In the genomic region with DNA sequence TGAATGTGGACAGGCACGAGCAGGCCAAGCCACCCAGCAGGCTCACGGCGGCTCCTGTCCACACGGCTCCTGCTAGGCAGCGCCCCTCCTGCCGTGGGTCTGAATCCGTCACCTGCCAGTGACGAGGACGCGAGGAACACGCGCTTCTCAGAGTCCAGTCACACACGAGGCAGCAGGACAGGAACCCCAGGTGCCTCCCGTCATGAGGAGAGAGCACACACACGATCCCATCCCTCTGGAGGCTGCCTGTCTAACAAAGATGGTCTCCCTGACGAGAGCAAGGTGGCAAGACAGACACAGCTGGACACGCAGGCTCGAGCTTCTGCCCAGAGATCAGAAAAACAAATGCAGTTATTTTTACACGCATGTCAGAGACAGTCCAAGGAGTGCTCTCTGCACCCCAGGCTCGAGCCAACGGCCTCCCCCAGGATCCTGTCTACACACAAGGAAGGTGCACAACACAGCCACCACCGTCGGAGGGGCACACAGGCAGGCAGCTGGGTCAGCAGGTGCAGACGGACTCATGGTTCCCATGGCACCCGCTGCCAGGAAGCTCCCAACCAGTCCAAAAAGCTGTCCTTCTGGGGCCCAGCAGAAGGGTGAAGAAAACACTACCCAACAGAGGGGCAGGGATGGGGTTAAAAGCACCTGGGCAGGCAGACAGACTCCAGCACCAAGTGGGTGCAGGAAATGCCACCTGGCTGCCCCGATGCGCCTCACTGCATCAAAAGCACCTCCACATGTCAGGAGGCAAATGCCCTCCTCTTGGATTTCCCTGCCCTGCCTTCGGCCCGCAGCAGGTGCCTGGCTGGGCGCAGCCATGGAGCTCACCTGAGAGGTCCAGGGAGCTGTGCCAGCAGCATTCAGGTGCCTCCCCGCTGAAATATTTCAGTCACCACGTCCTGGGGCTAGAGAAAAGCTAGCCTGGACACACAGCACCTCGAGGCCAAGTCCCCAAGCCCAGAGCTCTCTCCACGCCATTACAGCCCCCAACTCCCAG, we compare ENCODE assay signal across 18 cellular contexts.
A peak's percentile ranks its signal among the peaks of the same experiment; 100 is the strongest.
DNase-seq lines count a peak whose midpoint lies in the region; ATAC-seq and TF ChIP-seq lines count a peak whose summit lies in the region.
"Had no signal": no experiment of that assay in that cellular context is flagged by ENCODE, and none has a peak within 500 bp of the region (broad histone marks: within the 10 kb centered on the region; RNA-seq: fewer than 3 reads in every experiment).

No MANE protein-coding gene starts in this region.

- no peaks in the 10 kb centered on the region for H3K27me3 Mint-ChIP-seq in natural killer cell treated with Interleukin-12 subunit alpha and Interleukin-12 subunit beta and Interleukin-15 and Interleukin-18, amount 100 ng/mL, for 72 hours

- H3K27ac ChIP-seq in DOHH2 (ENCODE audit: low read depth, low read length) (no peak overlapping the region), neuronal stem cell (replicated peaks; ENCODE audit: low read length) (no peak overlapping the region), gastroesophageal sphincter (no peak overlapping the region)
- H3K27ac ChIP-seq: C4-2B, hepatocyte, WERI-Rb-1 had no signal

- H2AK5ac ChIP-seq in neuronal stem cell (ENCODE audit: low read depth, low read length) = peak overlapping the region; percentile 10

- H3K79me1 ChIP-seq in neuronal stem cell (ENCODE audit: low read depth, low read length) = no peaks in the 10 kb centered on the region

- H3K27me3 ChIP-seq in DOHH2 (ENCODE audit: control insufficient read depth, low read length) (no peaks in the 10 kb centered on the region), neuronal stem cell (ENCODE audit: control insufficient read depth in 3 of 3, insufficient read depth in 3 of 3, low read depth in 1 of 3, low read length in 3 of 3) (no peaks in the 10 kb centered on the region), gastroesophageal sphincter (no peaks in the 10 kb centered on the region)
- H3K27me3 ChIP-seq: hepatocyte had no signal

- no peak overlapping the region for H4K91ac ChIP-seq in neuronal stem cell (ENCODE audit: low read depth, low read length, poor library complexity)

- peaks cover 0 to 7% of the 10 kb centered on the region in 2 donors for H3K4me1 Mint-ChIP-seq in natural killer cell treated with Interleukin-12 subunit alpha and Interleukin-12 subunit beta and Interleukin-15 and Interleukin-18, amount 100 ng/mL, for 72 hours (ENCODE audit: low read depth in 2 of 2)

- peaks cover 19% of the 10 kb centered on the region for H3K36me3 ChIP-seq in DOHH2 (ENCODE audit: control insufficient read depth, low read length)
- peaks cover 7 to 18% of the 10 kb centered on the region in 2 donors for H3K36me3 ChIP-seq in neuronal stem cell (replicated peaks in 1 of 2; ENCODE audit: control insufficient read depth in 2 of 2, insufficient read depth in 2 of 2, low read length in 2 of 2)
- peaks cover 0 to 42% of the 10 kb centered on the region in 2 donors for H3K36me3 ChIP-seq in gastroesophageal sphincter

- H3K4me2 ChIP-seq in DOHH2 (ENCODE audit: low read length) (peak overlapping the region; percentile 29; the same call in 1 of the 2 replicates), neuronal stem cell (ENCODE audit: insufficient read depth, low read length, poor library complexity, severe bottlenecking) (no peak overlapping the region)
- H3K4me2 ChIP-seq: hepatocyte had no signal

- no CpG with 5 or more reads among the region's 34 CpGs for WGBS in neuronal stem cell (ENCODE audit: extremely low coverage in 2 of 2, insufficient read length in 2 of 2, insufficient replicate concordance in 1 of 2), 2 donors
- 85% methylated on average over 11 of the region's 34 CpGs; no CpG with 5 or more reads in 1 of the 2 donors for WGBS in gastroesophageal sphincter (ENCODE audit: low coverage in 1 of 2), 2 donors

- H3K4ac ChIP-seq in neuronal stem cell (ENCODE audit: low read length) = no peak overlapping the region

- peak overlapping the region; percentile 23 for H3K18ac ChIP-seq in neuronal stem cell (ENCODE audit: low read length)

- H2BK12ac ChIP-seq in neuronal stem cell (ENCODE audit: low read length) = no peak overlapping the region

- H3K14ac ChIP-seq in neuronal stem cell (ENCODE audit: low read length) = no peak overlapping the region

- TF ChIP-seq CTCF in DOHH2 (IDR thresholded peaks at IDR 0.05; ENCODE audit: low read depth, low read length, poor library complexity, severe bottlenecking) = no peak
- TF ChIP-seq CTCF in gastroesophageal sphincter (IDR thresholded peaks at IDR 0.05) = no peak

- no peaks in the 10 kb centered on the region; the same call in 1 of the 2 replicates for H3K79me2 ChIP-seq in DOHH2 (ENCODE audit: control insufficient read depth, low read length)
- H3K79me2 ChIP-seq: hepatocyte had no signal

- no peak overlapping the region for H2AFZ ChIP-seq in neuronal stem cell (ENCODE audit: low read length)
- H2AFZ ChIP-seq: hepatocyte had no signal

- H4K8ac ChIP-seq in neuronal stem cell (ENCODE audit: low read depth, low read length) = no peak overlapping the region

- TF ChIP-seq EP300 in gastroesophageal sphincter (IDR thresholded peaks at IDR 0.05) = no peak

- no peaks in the 10 kb centered on the region for H3K9me2 ChIP-seq in DOHH2 (replicated peaks; ENCODE audit: control insufficient read depth, low read length)

- no peak overlapping the region for H3K4me3 Mint-ChIP-seq in natural killer cell treated with Interleukin-12 subunit alpha and Interleukin-12 subunit beta and Interleukin-15 and Interleukin-18, amount 100 ng/mL, for 72 hours

- H2BK15ac ChIP-seq in neuronal stem cell (ENCODE audit: low read length) = no peak overlapping the region

- H4K20me1 ChIP-seq in DOHH2 (ENCODE audit: control insufficient read depth, insufficient read depth, low read depth, low read length) = peaks cover 15% of the 10 kb centered on the region; the same call in 1 of the 2 replicates

- peak overlapping the region; percentile 25 for H3K23ac ChIP-seq in neuronal stem cell (ENCODE audit: low read depth, low read length, poor library complexity)

- H3K9me3 ChIP-seq in DOHH2 (ENCODE audit: control insufficient read depth, insufficient read depth, low read length) (no peaks in the 10 kb centered on the region), neuronal stem cell (replicated peaks in 1 of 2; ENCODE audit: control insufficient read depth in 2 of 2, insufficient read depth in 1 of 2, low read depth in 1 of 2, low read length in 2 of 2) (no peaks in the 10 kb centered on the region), gastroesophageal sphincter (no peaks in the 10 kb centered on the region)
- H3K9me3 ChIP-seq: mucosa of descending colon had no signal

- H3K4me3 ChIP-seq in DOHH2 (ENCODE audit: low read length) = no peak overlapping the region
- H3K4me3 ChIP-seq in neuronal stem cell (ENCODE audit: low read length in 2 of 2) = no peak overlapping the region
- H3K4me3 ChIP-seq in gastroesophageal sphincter = no peak overlapping the region
- H3K4me3 ChIP-seq: hepatocyte, mucosa of descending colon had no signal

- H3F3A ChIP-seq in DOHH2 (ENCODE audit: control insufficient read depth, insufficient read depth) = no peaks in the 10 kb centered on the region

- H2BK5ac ChIP-seq in neuronal stem cell (ENCODE audit: low read length) = no peak overlapping the region

- ATAC-seq in gastroesophageal sphincter (no peak), HG02938 (IDR thresholded peaks at IDR 0.05; ENCODE audit: unreplicated experiment) (no peak)
- ATAC-seq in natural killer cell treated with Interleukin-12 subunit alpha and Interleukin-12 subunit beta and Interleukin-15 and Interleukin-18, amount 100 ng/mL, for 72 hours = no peak
- ATAC-seq: mucosa of descending colon had no signal

- H3K27ac Mint-ChIP-seq in natural killer cell treated with Interleukin-12 subunit alpha and Interleukin-12 subunit beta and Interleukin-15 and Interleukin-18, amount 100 ng/mL, for 72 hours = no peak overlapping the region

- H3K9ac ChIP-seq in neuronal stem cell (ENCODE audit: low read depth, low read length, poor library complexity) = peak overlapping the region; percentile 70

- H3K9me3 Mint-ChIP-seq in natural killer cell treated with Interleukin-12 subunit alpha and Interleukin-12 subunit beta and Interleukin-15 and Interleukin-18, amount 100 ng/mL, for 72 hours = no peaks in the 10 kb centered on the region

- peaks cover 30% of the 10 kb centered on the region for H3K4me1 ChIP-seq in DOHH2 (ENCODE audit: control insufficient read depth, low read length)
- H3K4me1 ChIP-seq in neuronal stem cell (ENCODE audit: control insufficient read depth in 2 of 2, insufficient read depth in 1 of 2, low read depth in 1 of 2, low read length in 2 of 2) = peaks cover 6 to 8% of the 10 kb centered on the region in 2 donors
- H3K4me1 ChIP-seq in gastroesophageal sphincter = no peaks in the 10 kb centered on the region

- H3K36me3 Mint-ChIP-seq in natural killer cell treated with Interleukin-12 subunit alpha and Interleukin-12 subunit beta and Interleukin-15 and Interleukin-18, amount 100 ng/mL, for 72 hours = no peaks in the 10 kb centered on the region

- no peak for TF ChIP-seq POLR2A in gastroesophageal sphincter (IDR thresholded peaks at IDR 0.05)

- DNase-seq in NCI-H2196 (lab: John Stamatoyannopoulos, UW; ENCODE audit: unreplicated experiment) = peak; percentile 32
- DNase-seq in NCI-H2196 treated with DMSO at 0.1 percent for 48 hours (lab: John Stamatoyannopoulos, UW; ENCODE audit: unreplicated experiment) = no peak
- DNase-seq in SHP77 treated with DMSO at 0.1 percent for 48 hours (lab: John Stamatoyannopoulos, UW) = peak; percentile 65
- DNase-seq in neuronal stem cell (ENCODE audit: low spot score) = no peak
- DNase-seq in natural killer cell treated with Interleukin-12 subunit alpha and Interleukin-12 subunit beta and Interleukin-15 and Interleukin-18, amount 100 ng/mL, for 72 hours (ENCODE audit: low spot score) = no peak
- DNase-seq: activated CD4-positive, alpha-beta T cell treated with anti-CD3 and anti-CD28 coated beads, Interleukin-2, amount 50 U/mL, for 48 hours; foreskin fibroblast; mucosa of descending colon; NCI-H187; nucleus accumbens; substantia nigra; T-helper 2 cell; WERI-Rb-1 had no signal

- no peak overlapping the region for H2BK120ac ChIP-seq in neuronal stem cell (ENCODE audit: low read depth, low read length)

Comparison
In these comparisons a context has a peak if more than half of its experiments do, and no peak if none do; other contexts are left out.
1. DNase-seq: peak in NCI-H2196 (single experiment) and SHP77 treated with DMSO at 0.1 percent for 48 hours (single experiment); none in NCI-H2196 treated with DMSO at 0.1 percent for 48 hours (single experiment), neuronal stem cell (single experiment) and natural killer cell treated with Interleukin-12 subunit alpha and Interleukin-12 subunit beta and Interleukin-15 and Interleukin-18, amount 100 ng/mL, for 72 hours (single experiment).